Comparison of ENCODE assay signal across 16 cellular contexts in the genomic region with DNA sequence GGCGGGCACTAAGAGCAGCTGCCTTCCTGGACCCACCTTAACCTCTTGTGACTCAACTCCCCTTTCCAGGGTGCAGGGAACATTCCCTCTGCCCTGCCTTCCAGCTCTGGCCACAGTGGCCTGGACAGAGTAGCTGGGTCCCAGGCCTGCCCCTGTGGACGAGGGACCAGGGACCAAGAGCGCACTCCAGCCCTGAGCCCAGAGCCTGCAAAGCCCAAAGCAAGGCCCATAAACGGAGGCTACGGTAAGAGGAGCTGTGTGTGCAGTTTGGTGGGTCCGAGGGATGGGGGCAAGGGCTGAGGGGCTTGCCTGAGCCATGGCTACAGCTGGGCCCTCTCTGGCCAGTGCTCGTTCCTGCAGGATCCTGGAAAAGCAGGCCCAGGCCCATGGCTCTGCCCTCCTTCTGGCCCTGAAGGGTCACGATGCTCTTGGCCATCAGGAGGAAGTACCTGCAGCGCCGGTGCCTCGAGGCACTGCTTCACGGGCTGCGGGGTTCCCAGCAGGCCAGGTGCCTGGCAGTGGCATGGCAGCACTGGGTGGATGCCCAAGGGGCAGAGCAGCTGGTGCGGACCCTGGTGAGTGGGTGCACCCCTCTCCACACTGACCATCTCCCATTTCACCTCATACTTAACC. TPM values are rescaled to one million over a fixed set of nuclear protein-coding genes. Genes with fewer than 3 reads are reported as not detected.
A peak's percentile ranks its signal among the peaks of the same experiment; 100 is the strongest.
DNase-seq lines count a peak whose midpoint lies in the region; TF ChIP-seq lines count a peak whose summit lies in the region.
"Had no signal": no experiment of that assay in that cellular context is flagged by ENCODE, and none has a peak within 500 bp of the region (broad histone marks: within the 10 kb centered on the region; RNA-seq: fewer than 3 reads in every experiment).

No MANE protein-coding gene starts in this region.

- no peaks in the 10 kb centered on the region for H3K27me3 Mint-ChIP-seq in endodermal cell (ENCODE audit: insufficient read depth)
- H3K27me3 Mint-ChIP-seq: activated T-helper 17 cell treated with anti-CD3 and anti-CD28 coated beads, Interleukin-2, amount 50 U/mL, for 72 hours; memory B cell had no signal

- H3K4me1 ChIP-seq in HUES64 (ENCODE audit: insufficient read depth, low read length): peaks cover 30% of the 10 kb centered on the region
- H3K4me1 ChIP-seq in endodermal cell (ENCODE audit: control insufficient read depth, insufficient read depth, low read length): peaks cover 26% of the 10 kb centered on the region
- peaks cover 64% of the 10 kb centered on the region for H3K4me1 ChIP-seq in muscle layer of colon (ENCODE audit: insufficient read depth, low read length)
- H3K4me1 ChIP-seq in subcutaneous abdominal adipose tissue (ENCODE audit: control insufficient read depth in 5 of 5, insufficient read depth in 5 of 5, low read length in 5 of 5): peaks cover 22 to 80% (median 61%) of the 10 kb centered on the region in 5 donors

- no peak overlapping the region for H3K4me3 ChIP-seq in HUES64 (ENCODE audit: low read length)
- H3K4me3 ChIP-seq in endodermal cell (ENCODE audit: low read length): no peak overlapping the region
- H3K4me3 ChIP-seq in muscle layer of colon (ENCODE audit: low read depth in 1 of 2, low read length in 2 of 2): peak overlapping the region in 1 of 2 donors; percentile 38
- H3K4me3 ChIP-seq in subcutaneous abdominal adipose tissue (ENCODE audit: low read depth in 1 of 5, low read length in 5 of 5): peak overlapping the region in 1 of 5 donors; percentile 39

- peak overlapping the region; percentile 64 for H3K27ac Mint-ChIP-seq in endodermal cell
- H3K27ac Mint-ChIP-seq: activated T-helper 17 cell treated with anti-CD3 and anti-CD28 coated beads, Interleukin-2, amount 50 U/mL, for 72 hours; memory B cell; stimulated activated effector memory CD8-positive, alpha-beta T cell treated with anti-CD3 and anti-CD28 coated beads, Interleukin-12 subunit alpha, Interleukin-12 subunit beta, amount 100 ng/mL, for 72 hours had no signal

- in situ Hi-C loops in KBM-7 (cut with MboI; ENCODE audit: low pct_unique_long_range_greater_than_20kb, low sequenced_read_pairs): no loop called here

- H3K36me3 Mint-ChIP-seq in endodermal cell (ENCODE audit: low read depth): peaks cover 24% of the 10 kb centered on the region
- H3K36me3 Mint-ChIP-seq: stimulated activated effector memory CD8-positive, alpha-beta T cell treated with anti-CD3 and anti-CD28 coated beads, Interleukin-12 subunit alpha, Interleukin-12 subunit beta, amount 100 ng/mL, for 72 hours had no signal

- no peaks in the 10 kb centered on the region for H3K9me3 ChIP-seq in HUES64 (ENCODE audit: insufficient read depth, low read depth, low read length)
- no peaks in the 10 kb centered on the region for H3K9me3 ChIP-seq in endodermal cell (ENCODE audit: control insufficient read depth, low read length)
- H3K9me3 ChIP-seq in muscle layer of colon (ENCODE audit: low read length): no peaks in the 10 kb centered on the region
- no peaks in the 10 kb centered on the region for H3K9me3 ChIP-seq in subcutaneous abdominal adipose tissue (ENCODE audit: control insufficient read depth in 5 of 5, low read length in 5 of 5)

- 72% methylated on average over 14 of the region's 14 CpGs for WGBS in HUES64
- WGBS in endodermal cell (ENCODE audit: insufficient coverage in 1 of 2, insufficient read length in 1 of 2), 2 experiments: 84 to 92% methylated on average over 8 to 14 of the region's 14 CpGs

- H3K4me3 Mint-ChIP-seq in endodermal cell: no peak overlapping the region
- H3K4me3 Mint-ChIP-seq: activated T-helper 17 cell treated with anti-CD3 and anti-CD28 coated beads, Interleukin-2, amount 50 U/mL, for 72 hours; memory B cell; stimulated activated effector memory CD8-positive, alpha-beta T cell treated with anti-CD3 and anti-CD28 coated beads, Interleukin-12 subunit alpha, Interleukin-12 subunit beta, amount 100 ng/mL, for 72 hours had no signal

- no peaks in the 10 kb centered on the region for H3K9me3 Mint-ChIP-seq in endodermal cell
- H3K9me3 Mint-ChIP-seq: activated T-helper 17 cell treated with anti-CD3 and anti-CD28 coated beads, Interleukin-2, amount 50 U/mL, for 72 hours; memory B cell; stimulated activated effector memory CD8-positive, alpha-beta T cell treated with anti-CD3 and anti-CD28 coated beads, Interleukin-12 subunit alpha, Interleukin-12 subunit beta, amount 100 ng/mL, for 72 hours had no signal

- H3K36me3 ChIP-seq in HUES64 (ENCODE audit: insufficient read depth, low read length) (peaks cover 13% of the 10 kb centered on the region; the same call in 1 of the 2 replicates), endodermal cell (ENCODE audit: control insufficient read depth, insufficient read depth, low read length) (peaks cover 14% of the 10 kb centered on the region), muscle layer of colon (ENCODE audit: insufficient read depth, low read length) (peaks cover 29% of the 10 kb centered on the region), subcutaneous abdominal adipose tissue (ENCODE audit: control insufficient read depth in 5 of 5, insufficient read depth in 5 of 5, low read length in 5 of 5) (peaks cover 0 to 28% (median 20%) of the 10 kb centered on the region in 5 donors)

- peaks cover 24% of the 10 kb centered on the region for H3K4me1 Mint-ChIP-seq in endodermal cell
- H3K4me1 Mint-ChIP-seq: activated T-helper 17 cell treated with anti-CD3 and anti-CD28 coated beads, Interleukin-2, amount 50 U/mL, for 72 hours had no signal

- H3K9ac ChIP-seq in HUES64 (ENCODE audit: low read depth, low read length) (peak overlapping the region; percentile 47), endodermal cell (ENCODE audit: extremely low read depth, low read length, poor library complexity, severe bottlenecking) (no peak overlapping the region), muscle layer of colon (ENCODE audit: low read length) (no peak overlapping the region), subcutaneous abdominal adipose tissue (ENCODE audit: low read length in 5 of 5) (peak overlapping the region in 1 of 5 donors; percentile 48)

- H3K27me3 ChIP-seq in HUES64 (ENCODE audit: insufficient read depth, low read length): no peaks in the 10 kb centered on the region
- no peaks in the 10 kb centered on the region for H3K27me3 ChIP-seq in endodermal cell (ENCODE audit: control insufficient read depth, insufficient read depth, low read length, poor library complexity, severe bottlenecking)
- H3K27me3 ChIP-seq in muscle layer of colon (ENCODE audit: control insufficient read depth in 1 of 2, insufficient read depth in 2 of 2, low read length in 2 of 2): no peaks in the 10 kb centered on the region
- H3K27me3 ChIP-seq in subcutaneous abdominal adipose tissue (ENCODE audit: control insufficient read depth in 5 of 5, insufficient read depth in 4 of 5, low read length in 5 of 5): peaks cover 0 to 2% (median 0%) of the 10 kb centered on the region in 5 donors

- no peak for DNase-seq in endodermal cell
- no peak for DNase-seq in GM03348 (ENCODE audit: low spot score)
- DNase-seq in KBM-7: no peak
- DNase-seq in NCI-H82 (lab: John Stamatoyannopoulos, UW): no peak
- DNase-seq in SW480 (ENCODE audit: low spot score): no peak
- DNase-seq: GF-D8, WERI-Rb-1 had no signal

- H3K27ac ChIP-seq in HUES64 (ENCODE audit: low read depth, low read length): peak overlapping the region; percentile 88
- no peak overlapping the region for H3K27ac ChIP-seq in endodermal cell (ENCODE audit: low read depth, low read length)
- peak overlapping the region; percentile 96 for H3K27ac ChIP-seq in muscle layer of colon (ENCODE audit: low read depth, low read length)
- H3K27ac ChIP-seq in subcutaneous abdominal adipose tissue (ENCODE audit: low read depth, low read length): peak overlapping the region; percentile 93
- H3K27ac ChIP-seq: WERI-Rb-1 had no signal

- TF ChIP-seq CTCF in endodermal cell (conservative IDR thresholded peaks at IDR 0.05): no peak

RNA-seq across cellular contexts. Expression of gene MTHFR, which starts 17.8 kb away (rescaled TPM):
- 9.0 TPM for polyA plus RNA-seq in HUES64 (2013, experiment 1 of 2)
- 9.3 TPM for polyA plus RNA-seq in HUES64 (2013, experiment 2 of 2)
- total RNA-seq in endodermal cell: 10 to 100 TPM; 22.3 to 30.0 TPM
- polyA plus RNA-seq in endodermal cell (2013, experiment 1 of 2): 15.8 TPM
- 14.0 TPM for polyA plus RNA-seq in endodermal cell (2013, experiment 2 of 2)

RNA-seq across cellular contexts. Expression of gene CLCN6, which starts 18.1 kb away (rescaled TPM):
- 18.6 TPM for polyA plus RNA-seq in HUES64 (2013, experiment 1 of 2)
- polyA plus RNA-seq in HUES64 (2013, experiment 2 of 2): 16.7 TPM
- 10 to 100 TPM; 29.6 to 31.5 TPM for total RNA-seq in endodermal cell
- 27.6 TPM for polyA plus RNA-seq in endodermal cell (2013, experiment 1 of 2)
- 29.3 TPM for polyA plus RNA-seq in endodermal cell (2013, experiment 2 of 2)

RNA-seq across cellular contexts. Expression of gene C1orf167, which starts 25.9 kb away (rescaled TPM):
- 0.85 TPM for polyA plus RNA-seq in HUES64 (2013, experiment 1 of 2)
- 0.76 TPM for polyA plus RNA-seq in HUES64 (2013, experiment 2 of 2)
- total RNA-seq in endodermal cell: 1 to 10 TPM in 1 of 2 donors, under 1 TPM in 1; 0.95 to 1.4 TPM
- polyA plus RNA-seq in endodermal cell (2013, experiment 1 of 2): 0.39 TPM
- polyA plus RNA-seq in endodermal cell (2013, experiment 2 of 2): 0.54 TPM
- total RNA-seq: activated T-helper 17 cell treated with anti-CD3 and anti-CD28 coated beads, Interleukin-2, amount 50 U/mL, for 72 hours; cerebellum; glomerular endothelial cell; RPMI7951 had no signal

RNA-seq across cellular contexts. Expression of gene AGTRAP, which starts 52.0 kb away (rescaled TPM):
- polyA plus RNA-seq in HUES64 (2013, experiment 1 of 2): 43.9 TPM
- 50.5 TPM for polyA plus RNA-seq in HUES64 (2013, experiment 2 of 2)
- total RNA-seq in endodermal cell: 10 to 100 TPM; 71.3 to 81.2 TPM
- 54.5 TPM for polyA plus RNA-seq in endodermal cell (2013, experiment 1 of 2)
- polyA plus RNA-seq in endodermal cell (2013, experiment 2 of 2): 49.1 TPM

RNA-seq across cellular contexts. Expression of gene NPPA, which starts 59.7 kb away (rescaled TPM):
- not detected for polyA plus RNA-seq in HUES64 (2013, experiment 1 of 2)
- polyA plus RNA-seq in HUES64 (2013, experiment 2 of 2): not detected
- total RNA-seq in endodermal cell: not detected
- polyA plus RNA-seq in endodermal cell (2013, experiment 1 of 2): 1.6 TPM
- 3.4 TPM for polyA plus RNA-seq in endodermal cell (2013, experiment 2 of 2)
- total RNA-seq: activated T-helper 17 cell treated with anti-CD3 and anti-CD28 coated beads, Interleukin-2, amount 50 U/mL, for 72 hours; glomerular endothelial cell; RPMI7951 had no signal
